8 cellular contexts compared by ENCODE assay signal in the genomic region with DNA sequence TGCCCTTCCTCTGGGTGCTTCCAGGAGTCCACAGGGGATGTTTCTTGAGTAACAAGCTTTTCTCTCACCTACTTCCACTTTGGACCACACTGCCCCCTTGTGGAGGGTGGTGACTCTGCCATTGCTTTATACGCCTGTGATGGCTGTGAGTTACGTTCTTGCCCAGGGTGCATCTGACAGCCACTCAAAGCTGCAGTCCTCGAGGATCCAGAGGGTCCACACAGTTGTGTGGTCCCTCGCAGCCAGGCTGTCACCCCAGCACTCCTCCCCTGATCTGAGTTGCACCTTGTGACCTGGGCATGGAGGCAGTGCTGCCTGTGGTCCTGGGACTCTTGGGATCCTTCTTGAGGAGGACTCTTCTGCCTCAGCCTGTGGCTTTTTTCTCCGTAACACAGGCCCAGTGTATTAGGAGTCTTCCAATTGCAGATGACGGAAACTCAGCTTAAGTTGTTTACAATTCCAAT. TPM values are rescaled to one million over a fixed set of nuclear protein-coding genes. Genes with fewer than 3 reads are reported as not detected.
DNase-seq lines count a peak whose midpoint lies in the region; ATAC-seq and TF ChIP-seq lines count a peak whose summit lies in the region.

No MANE protein-coding gene starts in this region.

- ATAC-seq in GM19043 (IDR thresholded peaks at IDR 0.05; ENCODE audit: low read depth, unreplicated experiment) (peak; percentile 69), HG03378 (IDR thresholded peaks at IDR 0.05; ENCODE audit: unreplicated experiment) (peak; percentile 80), lung (ENCODE audit: insufficient read depth, low FRiP score) (peak; percentile 88)

- 20 to 31% methylated on average over 6 of the region's 6 CpGs for WGBS in lung, 2 donors

- no peak overlapping the region for H3K27ac ChIP-seq in coronary artery
- no peak overlapping the region for H3K27ac ChIP-seq in lung (ENCODE audit: low read depth in 1 of 2, low read length in 1 of 2)

- H3K36me3 ChIP-seq in BE2C (no peaks in the 10 kb centered on the region), lung (ENCODE audit: control insufficient read depth in 2 of 2, insufficient read depth in 2 of 2, low read length in 2 of 2) (no peaks in the 10 kb centered on the region)

- H3K9me3 ChIP-seq in BE2C (no peaks in the 10 kb centered on the region), lung (ENCODE audit: control insufficient read depth in 2 of 2, insufficient read depth in 1 of 2, low read length in 1 of 2) (no peaks in the 10 kb centered on the region)

- DNase-seq in BE2C (peak; percentile 80), NCI-H460 (ENCODE audit: extremely low read depth, low read depth) (peak; percentile 79), coronary artery (ENCODE audit: low spot score) (no peak), lung (ENCODE audit: low spot score) (peak; percentile 86)
- DNase-seq in activated CD4-positive, alpha-beta T cell treated with anti-CD3 and anti-CD28 coated beads for 48 hours, result peak; percentile 91
- peak; percentile 64 for DNase-seq in stimulated activated CD8-positive, alpha-beta memory T cell treated with anti-CD3 and anti-CD28 coated beads, Interleukin-12 subunit alpha, Interleukin-12 subunit beta, amount 100 ng/mL, for 24 hours (ENCODE audit: extremely low read depth)

- H3K4me1 ChIP-seq in BE2C (no peaks in the 10 kb centered on the region), lung (ENCODE audit: control insufficient read depth in 2 of 2, insufficient read depth in 2 of 2, low read length in 2 of 2) (peaks cover 0 to 3% of the 10 kb centered on the region in 2 donors)

- H3K27me3 ChIP-seq in BE2C (peaks cover 5% of the 10 kb centered on the region), lung (ENCODE audit: control insufficient read depth, insufficient read depth) (no peaks in the 10 kb centered on the region)

- no peak overlapping the region for H3K4me3 ChIP-seq in BE2C (ENCODE audit: low read depth, low read length)
- H3K4me3 ChIP-seq in coronary artery, result no peak overlapping the region
- no peak overlapping the region for H3K4me3 ChIP-seq in lung

- peak; percentile 98 for TF ChIP-seq CTCF in BE2C (IDR thresholded peaks at IDR 0.05; ENCODE audit: low read depth, low read length)
- peak; percentile 67 for TF ChIP-seq CTCF in coronary artery (IDR thresholded peaks at IDR 0.05)
- peak; percentile 85 for TF ChIP-seq CTCF in lung (IDR thresholded peaks at IDR 0.05; ENCODE audit: control extremely low read depth, extremely low read depth)

RNA-seq across cellular contexts. Expression of gene FOXL2, which starts 23.4 kb away (rescaled TPM):
- polyA plus RNA-seq in BE2C (2012; ENCODE audit: insufficient read depth, insufficient read length, low read depth), result not detected
- total RNA-seq in NCI-H460 (2014; rRNA removed; shearing (Covaris generic)), result 2.7 and 3.0 TPM in 2 replicates
- 2.6 and 2.8 TPM in 2 replicates for polyA plus RNA-seq in NCI-H460 (2014; cell fraction: nucleus; rRNA removed)
- total RNA-seq in lung, result under 1 TPM in 1 of 2 donors, not detected in 1; 0.14 TPM
- polyA plus RNA-seq in lung, result not detected

RNA-seq across cellular contexts. Expression of gene FOXL2NB, which starts 23.5 kb away (rescaled TPM):
- not detected for polyA plus RNA-seq in BE2C (2012; ENCODE audit: insufficient read depth, insufficient read length, low read depth)
- total RNA-seq in NCI-H460 (2014; rRNA removed; shearing (Covaris generic)), result 1.8 and 2.9 TPM in 2 replicates
- 4.6 and 15.3 TPM in 2 replicates for polyA plus RNA-seq in NCI-H460 (2014; cell fraction: nucleus; rRNA removed)
- not detected for total RNA-seq in lung
- polyA plus RNA-seq in lung, result not detected
